In genomic region chr3:42371776-42372175, GRCh38 we compare ENCODE assay signal across 21 cellular contexts.
DNase-seq lines count a peak whose midpoint lies in the region.
"Had no signal": no experiment of that assay in that cellular context is flagged by ENCODE, and none has a peak within 500 bp of the region (broad histone marks: within the 10 kb centered on the region; RNA-seq: fewer than 3 reads in every experiment).

No MANE protein-coding gene starts in this region.

- H3K27ac ChIP-seq in caudate nucleus (ENCODE audit: low read depth, low read length): peak overlapping the region; percentile 65
- H3K27ac ChIP-seq: Peyer's patch, SJCRH30 had no signal

- DNase-seq in RPMI8226: peak; percentile 71
- DNase-seq in caudate nucleus (lab: John Stamatoyannopoulos, UW): peak in 2 of 61 donors; percentile 16 to 41
- DNase-seq in inferior parietal cortex (ENCODE audit: extremely low spot score): peak; percentile 76
- peak; percentile 46 for DNase-seq in pons (ENCODE audit: low spot score)
- no peak for DNase-seq in activated CD4-positive, CD25-positive, alpha-beta regulatory T cell treated with anti-CD3 and anti-CD28 coated beads, Interleukin-2, amount 50 U/mL, for 72 hours
- no peak for DNase-seq in dedifferentiated amniotic fluid mesenchymal stem cell (ENCODE audit: extremely low spot score)
- DNase-seq in DMS53 (lab: John Stamatoyannopoulos, UW): no peak
- no peak for DNase-seq in NCI-H774 (lab: John Stamatoyannopoulos, UW)
- DNase-seq: CD4-positive, CD25-positive, alpha-beta regulatory T cell; DMS 273 treated with DMSO at 0.1 percent for 48 hours; DND-41; H7; MG63; NCI-H1092; NCI-H1436; NCI-H187 treated with DMSO at 0.1 percent for 48 hours; NCI-H226; NCI-H510A treated with DMSO at 0.1 percent for 48 hours; NCI-H748 treated with DMSO at 0.1 percent for 48 hours; Peyer's patch; SJCRH30 had no signal

Comparison
In these comparisons a context has a peak if more than half of its experiments do, and no peak if none do; other contexts are left out.
1. DNase-seq: peak in RPMI8226 (single experiment), inferior parietal cortex (single experiment) and pons (single experiment); none in activated CD4-positive, CD25-positive, alpha-beta regulatory T cell treated with anti-CD3 and anti-CD28 coated beads, Interleukin-2, amount 50 U/mL, for 72 hours (single experiment), dedifferentiated amniotic fluid mesenchymal stem cell (single experiment), DMS53 (single experiment) and NCI-H774 (single experiment).